Comparison of ENCODE assay signal across 1 cellular context in the genomic region with DNA sequence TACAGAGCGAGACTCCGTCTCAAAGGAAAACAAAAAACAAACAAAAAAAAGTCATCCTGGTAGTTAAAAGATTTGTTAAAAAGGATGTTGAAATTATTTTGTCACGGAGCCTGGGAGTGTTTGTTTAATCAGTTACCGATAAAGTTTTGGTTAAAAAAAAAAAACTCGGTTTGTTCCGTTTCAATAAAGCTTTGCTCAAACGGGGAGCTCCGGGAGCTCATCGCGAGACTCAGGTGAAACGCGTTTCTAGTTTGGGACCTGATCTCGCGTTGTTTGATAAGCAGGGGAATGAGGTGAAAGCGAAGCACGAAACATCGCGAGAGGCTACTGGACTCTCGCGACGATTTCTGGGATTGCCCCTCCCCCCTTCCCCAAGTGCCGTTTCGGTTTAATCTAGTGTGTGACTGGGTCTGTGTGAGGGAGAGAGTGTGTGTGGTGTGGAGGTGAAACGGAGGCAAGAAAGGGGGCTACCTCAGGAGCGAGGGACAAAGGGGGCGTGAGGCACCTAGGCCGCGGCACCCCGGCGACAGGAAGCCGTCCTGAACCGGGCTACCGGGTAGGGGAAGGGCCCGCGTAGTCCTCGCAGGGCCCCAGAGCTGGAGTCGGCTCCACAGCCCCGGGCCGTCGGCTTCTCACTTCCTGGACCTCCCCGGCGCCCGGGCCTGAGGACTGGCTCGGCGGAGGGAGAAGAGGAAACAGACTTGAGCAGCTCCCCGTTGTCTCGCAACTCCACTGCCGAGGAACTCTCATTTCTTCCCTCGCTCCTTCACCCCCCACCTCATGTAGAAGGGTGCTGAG.
A peak's percentile ranks its signal among the peaks of the same experiment; 100 is the strongest.
TF ChIP-seq lines count a peak whose summit lies in the region.

A gene (plus strand): TSS at position 374 of the 798 bp plus-strand sequence. CDS start 586 bp downstream, outside the sequence.

TF ChIP-seq in WTC11, 78 proteins besides CTCF, POLR2A, EP300 and RAD21 (continued from another document and continues in another):
- TF ChIP-seq, protein P1, sequence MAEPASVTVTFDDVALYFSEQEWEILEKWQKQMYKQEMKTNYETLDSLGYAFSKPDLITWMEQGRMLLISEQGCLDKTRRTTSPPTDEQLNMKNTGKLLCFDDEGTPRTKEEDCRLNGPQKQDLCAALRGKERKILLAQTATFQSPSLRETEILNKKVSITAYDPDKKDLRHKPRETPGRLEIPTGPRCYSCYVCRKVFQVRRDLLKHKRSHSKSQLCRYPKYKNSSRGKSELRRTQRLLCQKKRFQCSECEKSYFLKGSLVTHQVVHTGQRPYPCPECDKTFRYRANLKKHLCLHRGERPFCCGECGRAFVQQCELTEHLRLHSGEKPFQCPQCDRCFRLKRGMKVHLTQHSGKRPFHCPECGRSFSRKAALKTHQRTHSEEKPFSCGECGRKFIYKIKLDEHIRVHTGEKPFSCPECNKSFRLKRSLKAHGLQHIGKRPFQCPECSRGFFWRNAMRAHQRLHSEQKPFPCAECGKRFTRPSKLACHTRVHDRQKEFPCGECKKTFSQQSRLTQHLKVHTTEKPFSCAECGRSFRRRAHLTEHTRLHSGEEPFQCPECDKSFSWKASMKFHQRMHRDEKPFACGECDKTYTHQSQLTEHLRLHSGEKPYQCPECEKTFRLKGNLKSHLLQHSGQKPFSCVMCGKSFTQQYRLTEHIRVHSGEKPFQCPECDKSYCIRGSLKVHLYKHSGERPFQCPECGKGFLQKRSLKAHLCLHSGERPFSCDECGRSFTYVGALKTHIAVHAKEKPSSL (CRISPR knock-in tag; conservative IDR thresholded peaks at IDR 0.05) = no peak
- no peak for TF ChIP-seq TP53 (CRISPR knock-in tag; IDR thresholded peaks at IDR 0.05)
- TF ChIP-seq, protein P2, sequence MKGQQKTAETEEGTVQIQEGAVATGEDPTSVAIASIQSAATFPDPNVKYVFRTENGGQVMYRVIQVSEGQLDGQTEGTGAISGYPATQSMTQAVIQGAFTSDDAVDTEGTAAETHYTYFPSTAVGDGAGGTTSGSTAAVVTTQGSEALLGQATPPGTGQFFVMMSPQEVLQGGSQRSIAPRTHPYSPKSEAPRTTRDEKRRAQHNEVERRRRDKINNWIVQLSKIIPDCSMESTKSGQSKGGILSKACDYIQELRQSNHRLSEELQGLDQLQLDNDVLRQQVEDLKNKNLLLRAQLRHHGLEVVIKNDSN (CRISPR knock-in tag; IDR thresholded peaks at IDR 0.05) = no peak
- TF ChIP-seq NFE2L1 (CRISPR knock-in tag; IDR thresholded peaks at IDR 0.05) = peak; percentile 79; the same call in 1 of the 2 replicates
- no peak for TF ChIP-seq TEAD4 (CRISPR knock-in tag; IDR thresholded peaks at IDR 0.05)
- no peak; the same call in 1 of the 2 replicates for TF ChIP-seq NFYB (CRISPR knock-in tag; conservative IDR thresholded peaks at IDR 0.05; ENCODE audit: low read depth)
- TF ChIP-seq, protein P3, sequence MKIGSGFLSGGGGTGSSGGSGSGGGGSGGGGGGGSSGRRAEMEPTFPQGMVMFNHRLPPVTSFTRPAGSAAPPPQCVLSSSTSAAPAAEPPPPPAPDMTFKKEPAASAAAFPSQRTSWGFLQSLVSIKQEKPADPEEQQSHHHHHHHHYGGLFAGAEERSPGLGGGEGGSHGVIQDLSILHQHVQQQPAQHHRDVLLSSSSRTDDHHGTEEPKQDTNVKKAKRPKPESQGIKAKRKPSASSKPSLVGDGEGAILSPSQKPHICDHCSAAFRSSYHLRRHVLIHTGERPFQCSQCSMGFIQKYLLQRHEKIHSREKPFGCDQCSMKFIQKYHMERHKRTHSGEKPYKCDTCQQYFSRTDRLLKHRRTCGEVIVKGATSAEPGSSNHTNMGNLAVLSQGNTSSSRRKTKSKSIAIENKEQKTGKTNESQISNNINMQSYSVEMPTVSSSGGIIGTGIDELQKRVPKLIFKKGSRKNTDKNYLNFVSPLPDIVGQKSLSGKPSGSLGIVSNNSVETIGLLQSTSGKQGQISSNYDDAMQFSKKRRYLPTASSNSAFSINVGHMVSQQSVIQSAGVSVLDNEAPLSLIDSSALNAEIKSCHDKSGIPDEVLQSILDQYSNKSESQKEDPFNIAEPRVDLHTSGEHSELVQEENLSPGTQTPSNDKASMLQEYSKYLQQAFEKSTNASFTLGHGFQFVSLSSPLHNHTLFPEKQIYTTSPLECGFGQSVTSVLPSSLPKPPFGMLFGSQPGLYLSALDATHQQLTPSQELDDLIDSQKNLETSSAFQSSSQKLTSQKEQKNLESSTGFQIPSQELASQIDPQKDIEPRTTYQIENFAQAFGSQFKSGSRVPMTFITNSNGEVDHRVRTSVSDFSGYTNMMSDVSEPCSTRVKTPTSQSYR (CRISPR knock-in tag; IDR thresholded peaks at IDR 0.05) = peak; percentile 94
- no peak; the same call in 1 of the 2 replicates for TF ChIP-seq NR2C2 (CRISPR knock-in tag; IDR thresholded peaks at IDR 0.05)
- no peak for TF ChIP-seq ZNF219 (CRISPR knock-in tag; IDR thresholded peaks at IDR 0.05; ENCODE audit: borderline replicate concordance)
- TF ChIP-seq SOX15 (CRISPR knock-in tag; IDR thresholded peaks at IDR 0.05) = no peak
- TF ChIP-seq, protein P4, sequence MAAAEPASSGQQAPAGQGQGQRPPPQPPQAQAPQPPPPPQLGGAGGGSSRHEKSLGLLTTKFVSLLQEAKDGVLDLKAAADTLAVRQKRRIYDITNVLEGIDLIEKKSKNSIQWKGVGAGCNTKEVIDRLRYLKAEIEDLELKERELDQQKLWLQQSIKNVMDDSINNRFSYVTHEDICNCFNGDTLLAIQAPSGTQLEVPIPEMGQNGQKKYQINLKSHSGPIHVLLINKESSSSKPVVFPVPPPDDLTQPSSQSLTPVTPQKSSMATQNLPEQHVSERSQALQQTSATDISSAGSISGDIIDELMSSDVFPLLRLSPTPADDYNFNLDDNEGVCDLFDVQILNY (CRISPR knock-in tag; IDR thresholded peaks at IDR 0.05) = no peak
- 0 out of 2 replicates have a peak, but pooled peaks have one; percentile 37 for TF ChIP-seq KAT7 (CRISPR knock-in tag; IDR thresholded peaks at IDR 0.05; ENCODE audit: borderline replicate concordance)
- no peak for TF ChIP-seq OVOL2 (CRISPR knock-in tag; IDR thresholded peaks at IDR 0.05; ENCODE audit: borderline replicate concordance)
- no peak for TF ChIP-seq IRF2 (CRISPR knock-in tag; IDR thresholded peaks at IDR 0.05; ENCODE audit: borderline replicate concordance, low read depth)
- no peak for TF ChIP-seq RORB (CRISPR knock-in tag; IDR thresholded peaks at IDR 0.05)
- TF ChIP-seq, protein P5, sequence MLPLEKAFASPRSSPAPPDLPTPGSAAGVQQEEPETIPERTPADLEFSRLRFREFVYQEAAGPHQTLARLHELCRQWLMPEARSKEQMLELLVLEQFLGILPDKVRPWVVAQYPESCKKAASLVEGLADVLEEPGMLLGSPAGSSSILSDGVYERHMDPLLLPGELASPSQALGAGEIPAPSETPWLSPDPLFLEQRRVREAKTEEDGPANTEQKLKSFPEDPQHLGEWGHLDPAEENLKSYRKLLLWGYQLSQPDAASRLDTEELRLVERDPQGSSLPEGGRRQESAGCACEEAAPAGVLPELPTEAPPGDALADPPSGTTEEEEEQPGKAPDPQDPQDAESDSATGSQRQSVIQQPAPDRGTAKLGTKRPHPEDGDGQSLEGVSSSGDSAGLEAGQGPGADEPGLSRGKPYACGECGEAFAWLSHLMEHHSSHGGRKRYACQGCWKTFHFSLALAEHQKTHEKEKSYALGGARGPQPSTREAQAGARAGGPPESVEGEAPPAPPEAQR (CRISPR knock-in tag; IDR thresholded peaks at IDR 0.05) = no peak
- TF ChIP-seq RELA (CRISPR knock-in tag; IDR thresholded peaks at IDR 0.05; ENCODE audit: borderline replicate concordance) = peak; percentile 47; the same call in 1 of the 2 replicates
- TF ChIP-seq ZNF396 (CRISPR knock-in tag; IDR thresholded peaks at IDR 0.05; ENCODE audit: borderline replicate concordance) = no peak
- TF ChIP-seq, protein P6, sequence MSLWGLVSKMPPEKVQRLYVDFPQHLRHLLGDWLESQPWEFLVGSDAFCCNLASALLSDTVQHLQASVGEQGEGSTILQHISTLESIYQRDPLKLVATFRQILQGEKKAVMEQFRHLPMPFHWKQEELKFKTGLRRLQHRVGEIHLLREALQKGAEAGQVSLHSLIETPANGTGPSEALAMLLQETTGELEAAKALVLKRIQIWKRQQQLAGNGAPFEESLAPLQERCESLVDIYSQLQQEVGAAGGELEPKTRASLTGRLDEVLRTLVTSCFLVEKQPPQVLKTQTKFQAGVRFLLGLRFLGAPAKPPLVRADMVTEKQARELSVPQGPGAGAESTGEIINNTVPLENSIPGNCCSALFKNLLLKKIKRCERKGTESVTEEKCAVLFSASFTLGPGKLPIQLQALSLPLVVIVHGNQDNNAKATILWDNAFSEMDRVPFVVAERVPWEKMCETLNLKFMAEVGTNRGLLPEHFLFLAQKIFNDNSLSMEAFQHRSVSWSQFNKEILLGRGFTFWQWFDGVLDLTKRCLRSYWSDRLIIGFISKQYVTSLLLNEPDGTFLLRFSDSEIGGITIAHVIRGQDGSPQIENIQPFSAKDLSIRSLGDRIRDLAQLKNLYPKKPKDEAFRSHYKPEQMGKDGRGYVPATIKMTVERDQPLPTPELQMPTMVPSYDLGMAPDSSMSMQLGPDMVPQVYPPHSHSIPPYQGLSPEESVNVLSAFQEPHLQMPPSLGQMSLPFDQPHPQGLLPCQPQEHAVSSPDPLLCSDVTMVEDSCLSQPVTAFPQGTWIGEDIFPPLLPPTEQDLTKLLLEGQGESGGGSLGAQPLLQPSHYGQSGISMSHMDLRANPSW (CRISPR knock-in tag; conservative IDR thresholded peaks at IDR 0.05; ENCODE audit: low read depth) = no peak
- no peak for TF ChIP-seq ATF1 (CRISPR knock-in tag; IDR thresholded peaks at IDR 0.05)
- TF ChIP-seq, protein P7, sequence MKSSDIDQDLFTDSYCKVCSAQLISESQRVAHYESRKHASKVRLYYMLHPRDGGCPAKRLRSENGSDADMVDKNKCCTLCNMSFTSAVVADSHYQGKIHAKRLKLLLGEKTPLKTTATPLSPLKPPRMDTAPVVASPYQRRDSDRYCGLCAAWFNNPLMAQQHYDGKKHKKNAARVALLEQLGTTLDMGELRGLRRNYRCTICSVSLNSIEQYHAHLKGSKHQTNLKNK (CRISPR knock-in tag; IDR thresholded peaks at IDR 0.05) = no peak
- TF ChIP-seq, protein P8, sequence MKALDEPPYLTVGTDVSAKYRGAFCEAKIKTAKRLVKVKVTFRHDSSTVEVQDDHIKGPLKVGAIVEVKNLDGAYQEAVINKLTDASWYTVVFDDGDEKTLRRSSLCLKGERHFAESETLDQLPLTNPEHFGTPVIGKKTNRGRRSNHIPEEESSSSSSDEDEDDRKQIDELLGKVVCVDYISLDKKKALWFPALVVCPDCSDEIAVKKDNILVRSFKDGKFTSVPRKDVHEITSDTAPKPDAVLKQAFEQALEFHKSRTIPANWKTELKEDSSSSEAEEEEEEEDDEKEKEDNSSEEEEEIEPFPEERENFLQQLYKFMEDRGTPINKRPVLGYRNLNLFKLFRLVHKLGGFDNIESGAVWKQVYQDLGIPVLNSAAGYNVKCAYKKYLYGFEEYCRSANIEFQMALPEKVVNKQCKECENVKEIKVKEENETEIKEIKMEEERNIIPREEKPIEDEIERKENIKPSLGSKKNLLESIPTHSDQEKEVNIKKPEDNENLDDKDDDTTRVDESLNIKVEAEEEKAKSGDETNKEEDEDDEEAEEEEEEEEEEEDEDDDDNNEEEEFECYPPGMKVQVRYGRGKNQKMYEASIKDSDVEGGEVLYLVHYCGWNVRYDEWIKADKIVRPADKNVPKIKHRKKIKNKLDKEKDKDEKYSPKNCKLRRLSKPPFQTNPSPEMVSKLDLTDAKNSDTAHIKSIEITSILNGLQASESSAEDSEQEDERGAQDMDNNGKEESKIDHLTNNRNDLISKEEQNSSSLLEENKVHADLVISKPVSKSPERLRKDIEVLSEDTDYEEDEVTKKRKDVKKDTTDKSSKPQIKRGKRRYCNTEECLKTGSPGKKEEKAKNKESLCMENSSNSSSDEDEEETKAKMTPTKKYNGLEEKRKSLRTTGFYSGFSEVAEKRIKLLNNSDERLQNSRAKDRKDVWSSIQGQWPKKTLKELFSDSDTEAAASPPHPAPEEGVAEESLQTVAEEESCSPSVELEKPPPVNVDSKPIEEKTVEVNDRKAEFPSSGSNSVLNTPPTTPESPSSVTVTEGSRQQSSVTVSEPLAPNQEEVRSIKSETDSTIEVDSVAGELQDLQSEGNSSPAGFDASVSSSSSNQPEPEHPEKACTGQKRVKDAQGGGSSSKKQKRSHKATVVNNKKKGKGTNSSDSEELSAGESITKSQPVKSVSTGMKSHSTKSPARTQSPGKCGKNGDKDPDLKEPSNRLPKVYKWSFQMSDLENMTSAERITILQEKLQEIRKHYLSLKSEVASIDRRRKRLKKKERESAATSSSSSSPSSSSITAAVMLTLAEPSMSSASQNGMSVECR (CRISPR knock-in tag; IDR thresholded peaks at IDR 0.05; ENCODE audit: borderline replicate concordance) = no peak
- TF ChIP-seq, protein P9, sequence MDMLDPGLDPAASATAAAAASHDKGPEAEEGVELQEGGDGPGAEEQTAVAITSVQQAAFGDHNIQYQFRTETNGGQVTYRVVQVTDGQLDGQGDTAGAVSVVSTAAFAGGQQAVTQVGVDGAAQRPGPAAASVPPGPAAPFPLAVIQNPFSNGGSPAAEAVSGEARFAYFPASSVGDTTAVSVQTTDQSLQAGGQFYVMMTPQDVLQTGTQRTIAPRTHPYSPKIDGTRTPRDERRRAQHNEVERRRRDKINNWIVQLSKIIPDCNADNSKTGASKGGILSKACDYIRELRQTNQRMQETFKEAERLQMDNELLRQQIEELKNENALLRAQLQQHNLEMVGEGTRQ (CRISPR knock-in tag; IDR thresholded peaks at IDR 0.05) = no peak
- TF ChIP-seq, protein P10, sequence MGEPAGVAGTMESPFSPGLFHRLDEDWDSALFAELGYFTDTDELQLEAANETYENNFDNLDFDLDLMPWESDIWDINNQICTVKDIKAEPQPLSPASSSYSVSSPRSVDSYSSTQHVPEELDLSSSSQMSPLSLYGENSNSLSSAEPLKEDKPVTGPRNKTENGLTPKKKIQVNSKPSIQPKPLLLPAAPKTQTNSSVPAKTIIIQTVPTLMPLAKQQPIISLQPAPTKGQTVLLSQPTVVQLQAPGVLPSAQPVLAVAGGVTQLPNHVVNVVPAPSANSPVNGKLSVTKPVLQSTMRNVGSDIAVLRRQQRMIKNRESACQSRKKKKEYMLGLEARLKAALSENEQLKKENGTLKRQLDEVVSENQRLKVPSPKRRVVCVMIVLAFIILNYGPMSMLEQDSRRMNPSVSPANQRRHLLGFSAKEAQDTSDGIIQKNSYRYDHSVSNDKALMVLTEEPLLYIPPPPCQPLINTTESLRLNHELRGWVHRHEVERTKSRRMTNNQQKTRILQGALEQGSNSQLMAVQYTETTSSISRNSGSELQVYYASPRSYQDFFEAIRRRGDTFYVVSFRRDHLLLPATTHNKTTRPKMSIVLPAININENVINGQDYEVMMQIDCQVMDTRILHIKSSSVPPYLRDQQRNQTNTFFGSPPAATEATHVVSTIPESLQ (CRISPR knock-in tag; IDR thresholded peaks at IDR 0.05) = no peak
- TF ChIP-seq, protein P11, sequence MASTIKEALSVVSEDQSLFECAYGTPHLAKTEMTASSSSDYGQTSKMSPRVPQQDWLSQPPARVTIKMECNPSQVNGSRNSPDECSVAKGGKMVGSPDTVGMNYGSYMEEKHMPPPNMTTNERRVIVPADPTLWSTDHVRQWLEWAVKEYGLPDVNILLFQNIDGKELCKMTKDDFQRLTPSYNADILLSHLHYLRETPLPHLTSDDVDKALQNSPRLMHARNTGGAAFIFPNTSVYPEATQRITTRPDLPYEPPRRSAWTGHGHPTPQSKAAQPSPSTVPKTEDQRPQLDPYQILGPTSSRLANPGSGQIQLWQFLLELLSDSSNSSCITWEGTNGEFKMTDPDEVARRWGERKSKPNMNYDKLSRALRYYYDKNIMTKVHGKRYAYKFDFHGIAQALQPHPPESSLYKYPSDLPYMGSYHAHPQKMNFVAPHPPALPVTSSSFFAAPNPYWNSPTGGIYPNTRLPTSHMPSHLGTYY (CRISPR knock-in tag; IDR thresholded peaks at IDR 0.05) = no peak
- no peak for TF ChIP-seq ZBTB21 (CRISPR knock-in tag; IDR thresholded peaks at IDR 0.05; ENCODE audit: borderline replicate concordance)
- TF ChIP-seq NR1H2 (CRISPR knock-in tag; IDR thresholded peaks at IDR 0.05) = no peak
